ENCODE assay signal across 22 cellular contexts in genomic region chrX:50838820-50839600, GRCh38. TPM values are rescaled to one million over a fixed set of nuclear protein-coding genes. Genes with fewer than 3 reads are reported as not detected.
DNase-seq lines count a peak whose midpoint lies in the region; ATAC-seq, FAIRE-seq and TF ChIP-seq lines count a peak whose summit lies in the region.
"Had no signal": no experiment of that assay in that cellular context is flagged by ENCODE, and none has a peak within 500 bp of the region (broad histone marks: within the 10 kb centered on the region; RNA-seq: fewer than 3 reads in every experiment).

No MANE protein-coding gene starts in this region.

- no peaks in the 10 kb centered on the region for H3K9me3 ChIP-seq in SK-N-SH
- no peaks in the 10 kb centered on the region for H3K9me3 ChIP-seq in small intestine (ENCODE audit: control insufficient read depth, low read depth)
- H3K9me3 ChIP-seq: body of pancreas, heart left ventricle, MG63, uterus had no signal

- peak; percentile 41; the same call in 2 of the 3 replicates for ATAC-seq in SK-N-SH treated with all-trans-retinoic acid at 6 μM for 48 hours
- ATAC-seq: body of pancreas; esophagus mucosa; stimulated activated naive CD8-positive, alpha-beta T cell treated with anti-CD3 and anti-CD28 coated beads, Interleukin-15, amount 100 ng/mL, for 72 hours had no signal

- WGBS in SK-N-SH (ENCODE audit: low lambda C conversion rate) = 2% methylated on average over 5 of the region's 5 CpGs
- 69 to 79% (median 72%) methylated on average over 5 of the region's 5 CpGs for WGBS in small intestine, 3 donors

- H3K79me2 ChIP-seq in SK-N-SH (ENCODE audit: insufficient read depth) = no peaks in the 10 kb centered on the region

- H3K36me3 ChIP-seq in SK-N-SH (replicated peaks in 1 of 2; ENCODE audit: control insufficient read depth in 1 of 2, insufficient read depth in 2 of 2, low read length in 1 of 2) (no peaks in the 10 kb centered on the region), small intestine (ENCODE audit: control insufficient read depth in 2 of 2, insufficient read depth in 2 of 2, low read length in 2 of 2) (no peaks in the 10 kb centered on the region)
- H3K36me3 ChIP-seq: heart left ventricle, MG63, neural progenitor cell, uterus had no signal

- H3K27me3 ChIP-seq in SK-N-SH (ENCODE audit: insufficient read depth) = no peaks in the 10 kb centered on the region
- H3K27me3 ChIP-seq in small intestine (ENCODE audit: control insufficient read depth in 2 of 2, insufficient read depth in 2 of 2, low read length in 2 of 2) = no peaks in the 10 kb centered on the region
- H3K27me3 ChIP-seq: body of pancreas, MG63, neural progenitor cell, uterus had no signal

- CTCF ChIA-PET in SK-N-SH (lab: Yijun Ruan, JAX) = interaction anchor here (0.7 kb wide), 1 partner anchor 10 kb away, joined by 3 read pairs; no protein-coding TSS in a partner anchor

- no peak overlapping the region for H3K4me2 ChIP-seq in SK-N-SH
- H3K4me2 ChIP-seq: neural progenitor cell had no signal

- DNase-seq in SK-N-SH (no peak), SW480 (ENCODE audit: low spot score) (peak; percentile 21), fibroblast of mammary gland (ENCODE audit: low read depth) (peak; percentile 13), retinal pigment epithelial cell (ENCODE audit: low read depth) (peak; percentile 83), substantia nigra (lab: John Stamatoyannopoulos, UW) (no peak), small intestine (no peak)
- DNase-seq in activated effector memory CD4-positive, alpha-beta T cell treated with anti-CD3 and anti-CD28 coated beads, Interleukin-2, amount 50 U/mL, for 16 hours = no peak
- DNase-seq: activated CD4-positive, alpha-beta T cell treated with anti-CD3 and anti-CD28 coated beads, Interleukin-2, amount 10 ng/mL, durations not matched to agents 24 days and 14 days; activated naive CD4-positive, alpha-beta T cell; body of pancreas; CD4-positive, alpha-beta memory T cell; dorsolateral prefrontal cortex; islet precursor cell; MG63; NCI-H1694; stimulated activated naive CD8-positive, alpha-beta T cell treated with anti-CD3 and anti-CD28 coated beads, Interleukin-15, amount 100 ng/mL, for 72 hours; uterus had no signal

- H3K27ac ChIP-seq in SK-N-SH (ENCODE audit: low read depth in 2 of 2, low read length in 1 of 2) (no peak overlapping the region), substantia nigra (ENCODE audit: low read depth, low read length, poor library complexity, severe bottlenecking) (no peak overlapping the region), small intestine (ENCODE audit: low read depth in 1 of 2, low read length in 1 of 2) (no peak overlapping the region)
- H3K27ac ChIP-seq: body of pancreas, dorsolateral prefrontal cortex, heart left ventricle, neural progenitor cell, uterus had no signal

- H3F3A ChIP-seq in SK-N-SH (replicated peaks; ENCODE audit: insufficient read depth) = no peaks in the 10 kb centered on the region

- H2AFZ ChIP-seq in SK-N-SH (ENCODE audit: low read depth) = no peak overlapping the region
- H2AFZ ChIP-seq: neural progenitor cell had no signal

- no peak for TF ChIP-seq EP300 in SK-N-SH (IDR thresholded peaks at IDR 0.05; ENCODE audit: borderline replicate concordance in 1 of 2, low read depth in 1 of 2, low read length in 1 of 2)

- no peak for FAIRE-seq in small intestine (lab: Jason Lieb, UNC)
- FAIRE-seq: TTC549 had no signal

- H3K9me2 ChIP-seq in SK-N-SH = no peaks in the 10 kb centered on the region

- no peak overlapping the region for H3K4me3 ChIP-seq in SK-N-SH (ENCODE audit: low read depth in 2 of 2, low read length in 1 of 2)
- no peak overlapping the region for H3K4me3 ChIP-seq in fibroblast of mammary gland (ENCODE audit: control insufficient read depth, low read depth, low read length)
- no peak overlapping the region for H3K4me3 ChIP-seq in retinal pigment epithelial cell (ENCODE audit: low read length)
- no peak overlapping the region for H3K4me3 ChIP-seq in small intestine (ENCODE audit: low read depth in 1 of 2, low read length in 2 of 2)
- H3K4me3 ChIP-seq: body of pancreas, dorsolateral prefrontal cortex, heart left ventricle, MG63, neural progenitor cell, uterus had no signal

- POLR2A ChIA-PET in SK-N-SH (lab: Yijun Ruan, JAX) = no interaction called here

- no peak for TF ChIP-seq RAD21 in SK-N-SH (IDR thresholded peaks at IDR 0.05; ENCODE audit: low read length)

- no peaks in the 10 kb centered on the region for H3K4me1 ChIP-seq in SK-N-SH (ENCODE audit: control insufficient read depth in 1 of 2, insufficient read depth in 2 of 2, low read depth in 1 of 2, low read length in 1 of 2)
- H3K4me1 ChIP-seq in small intestine (ENCODE audit: control insufficient read depth in 2 of 2, insufficient read depth in 1 of 2, low read depth in 1 of 2, low read length in 1 of 2) = no peaks in the 10 kb centered on the region
- H3K4me1 ChIP-seq: body of pancreas, heart left ventricle, neural progenitor cell, uterus had no signal

- no peak overlapping the region for H3K9ac ChIP-seq in SK-N-SH
- H3K9ac ChIP-seq: neural progenitor cell had no signal

- H4K20me1 ChIP-seq in SK-N-SH (ENCODE audit: insufficient read depth) = no peaks in the 10 kb centered on the region

- TF ChIP-seq CTCF in SK-N-SH (IDR thresholded peaks at IDR 0.05) (no peak), fibroblast of mammary gland (conservative IDR thresholded peaks at IDR 0.05; ENCODE audit: control insufficient read depth, insufficient read depth, low read depth, low read length) (no peak), retinal pigment epithelial cell (conservative IDR thresholded peaks at IDR 0.05; ENCODE audit: low read depth, low read length) (no peak)

TF ChIP-seq in SK-N-SH treated with all-trans-retinoic acid at 6 μM for 48 hours, 23 proteins besides CTCF, POLR2A, EP300 and RAD21 (continues in another document):
- TF ChIP-seq SNAI2 (CRISPR knock-in tag; IDR thresholded peaks at IDR 0.05) = no peak
- no peak for TF ChIP-seq CSDC2 (CRISPR knock-in tag; IDR thresholded peaks at IDR 0.05)
- no peak for TF ChIP-seq ZNF70 (CRISPR knock-in tag; IDR thresholded peaks at IDR 0.05)
- no peak for TF ChIP-seq ARNTL (CRISPR knock-in tag; IDR thresholded peaks at IDR 0.05; ENCODE audit: borderline replicate concordance, low read depth)
- TF ChIP-seq TCF4 (CRISPR knock-in tag; IDR thresholded peaks at IDR 0.05; ENCODE audit: borderline replicate concordance) = no peak
- TF ChIP-seq CSRNP3 (CRISPR knock-in tag; IDR thresholded peaks at IDR 0.05) = no peak
- TF ChIP-seq GLIS3 (CRISPR knock-in tag; IDR thresholded peaks at IDR 0.05) = no peak

TF ChIP-seq in SK-N-SH, 30 proteins besides CTCF, POLR2A, EP300 and RAD21:
- TF ChIP-seq YY1 (IDR thresholded peaks at IDR 0.05; ENCODE audit: low read depth) (no peak), MEF2A (IDR thresholded peaks at IDR 0.05; ENCODE audit: borderline replicate concordance, low read depth) (no peak), FOXJ3 (CRISPR knock-in tag; IDR thresholded peaks at IDR 0.05) (no peak), ELF1 (IDR thresholded peaks at IDR 0.05) (no peak), TCF12 (IDR thresholded peaks at IDR 0.05) (no peak), MXI1 (IDR thresholded peaks at IDR 0.05; ENCODE audit: low read depth, low read length) (no peak), RCOR1 (IDR thresholded peaks at IDR 0.05; ENCODE audit: low read length) (no peak), JUND (IDR thresholded peaks at IDR 0.05) (no peak), GABPA (IDR thresholded peaks at IDR 0.05; ENCODE audit: low read depth) (no peak), RXRA (IDR thresholded peaks at IDR 0.05; ENCODE audit: borderline replicate concordance, low read depth) (no peak), GATA2 (CRISPR knock-in tag; IDR thresholded peaks at IDR 0.05) (no peak), FOXM1 (IDR thresholded peaks at IDR 0.05; ENCODE audit: low read depth) (no peak)
- TF ChIP-seq, protein P1, sequence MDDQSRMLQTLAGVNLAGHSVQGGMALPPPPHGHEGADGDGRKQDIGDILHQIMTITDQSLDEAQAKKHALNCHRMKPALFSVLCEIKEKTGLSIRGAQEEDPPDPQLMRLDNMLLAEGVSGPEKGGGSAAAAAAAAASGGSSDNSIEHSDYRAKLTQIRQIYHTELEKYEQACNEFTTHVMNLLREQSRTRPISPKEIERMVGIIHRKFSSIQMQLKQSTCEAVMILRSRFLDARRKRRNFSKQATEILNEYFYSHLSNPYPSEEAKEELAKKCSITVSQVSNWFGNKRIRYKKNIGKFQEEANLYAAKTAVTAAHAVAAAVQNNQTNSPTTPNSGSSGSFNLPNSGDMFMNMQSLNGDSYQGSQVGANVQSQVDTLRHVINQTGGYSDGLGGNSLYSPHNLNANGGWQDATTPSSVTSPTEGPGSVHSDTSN (IDR thresholded peaks at IDR 0.05) = no peak

RNA-seq across cellular contexts. Expression of gene SHROOM4, which starts 25.0 kb away (rescaled TPM):
- polyA plus RNA-seq in SK-N-SH (2012; rRNA removed) (0.31 and 0.45 TPM in 2 replicates), small intestine (1 to 10 TPM in 1 of 3 donors, under 1 TPM in 2; under 0.01 to 3.1 (median 0.54) TPM)
- 0.15 and 0.21 TPM in 2 replicates for polyA plus RNA-seq in SK-N-SH (2012; cell fraction: cytosol; rRNA removed)
- polyA plus RNA-seq in SK-N-SH (2012; cell fraction: nucleus; rRNA removed) = 0.83 and 0.86 TPM in 2 replicates
- polyA plus RNA-seq: CD4-positive, alpha-beta memory T cell had no signal

Comparison
In these comparisons a context has a peak if more than half of its experiments do, and no peak if none do; other contexts are left out.
1. DNase-seq: peak in SW480 (single experiment), fibroblast of mammary gland (single experiment) and retinal pigment epithelial cell (single experiment); none in SK-N-SH (single experiment), substantia nigra (0 of 49), activated effector memory CD4-positive, alpha-beta T cell treated with anti-CD3 and anti-CD28 coated beads, Interleukin-2, amount 50 U/mL, for 16 hours (single experiment) and small intestine (single experiment).